In the genomic region with DNA sequence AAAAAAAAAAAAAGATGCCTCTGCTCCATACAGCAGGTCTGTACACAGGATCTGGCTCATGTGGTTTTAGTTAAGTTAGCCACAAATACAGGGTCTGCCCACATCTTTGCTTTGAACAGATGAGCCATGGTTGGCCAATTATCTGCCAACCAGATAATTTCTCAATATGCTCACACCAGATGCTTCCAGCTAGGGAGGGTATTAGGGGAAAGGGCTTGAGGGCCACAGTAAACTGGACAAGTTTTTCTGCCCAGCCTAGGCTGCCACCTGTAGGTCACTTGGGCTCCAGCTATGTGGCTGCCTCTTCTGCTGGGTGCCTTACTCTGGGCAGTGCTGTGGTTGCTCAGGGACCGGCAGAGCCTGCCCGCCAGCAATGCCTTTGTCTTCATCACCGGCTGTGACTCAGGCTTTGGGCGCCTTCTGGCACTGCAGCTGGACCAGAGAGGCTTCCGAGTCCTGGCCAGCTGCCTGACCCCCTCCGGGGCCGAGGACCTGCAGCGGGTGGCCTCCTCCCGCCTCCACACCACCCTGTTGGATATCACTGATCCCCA, we compare ENCODE assay signal across 8 cellular contexts. TPM values are rescaled to one million over a fixed set of nuclear protein-coding genes. Genes with fewer than 3 reads are reported as not detected.
DNase-seq lines count a peak whose midpoint lies in the region; ATAC-seq and TF ChIP-seq lines count a peak whose summit lies in the region.

No MANE protein-coding gene starts in this region.

- H3K4me1 Mint-ChIP-seq in activated CD8-positive, alpha-beta memory T cell treated with anti-CD3 and anti-CD28 coated beads, Interleukin-2, amount 10 ng/mL, durations not matched to agents 7 days and 5 days, result peaks cover 66% of the 10 kb centered on the region

- peaks cover 16% of the 10 kb centered on the region for H3K36me3 Mint-ChIP-seq in activated CD8-positive, alpha-beta memory T cell treated with anti-CD3 and anti-CD28 coated beads, Interleukin-2, amount 10 ng/mL, durations not matched to agents 7 days and 5 days

- ATAC-seq in activated CD8-positive, alpha-beta memory T cell treated with anti-CD3 and anti-CD28 coated beads, Interleukin-2, amount 10 ng/mL, durations not matched to agents 7 days and 5 days, result peak; percentile 10
- ATAC-seq in HG03442 (IDR thresholded peaks at IDR 0.05; ENCODE audit: unreplicated experiment), result no peak

- no peak overlapping the region for H3K9ac ChIP-seq in OCI-LY3 (ENCODE audit: low read length)

- CTCF ChIA-PET in activated CD8-positive, alpha-beta memory T cell treated with anti-CD3 and anti-CD28 coated beads, Interleukin-2, amount 10 ng/mL, durations not matched to agents 7 days and 5 days (lab: Charles Lee), result interaction anchor here (1.0 to 11.3 kb wide), 5 partner anchors 9 to 205 kb away, joined by 3 to 233 read pairs (median 4); a partner anchor contains a TSS

- H3K27me3 Mint-ChIP-seq in activated CD8-positive, alpha-beta memory T cell treated with anti-CD3 and anti-CD28 coated beads, Interleukin-2, amount 10 ng/mL, durations not matched to agents 7 days and 5 days, result no peaks in the 10 kb centered on the region

- no peaks in the 10 kb centered on the region for H3K9me3 ChIP-seq in OCI-LY3 (ENCODE audit: insufficient read depth, low read length)
- H3K9me3 ChIP-seq in muscle layer of duodenum (ENCODE audit: control insufficient read depth in 1 of 2, low read length in 2 of 2), result no peaks in the 10 kb centered on the region

- H3K27ac Mint-ChIP-seq in activated CD8-positive, alpha-beta memory T cell treated with anti-CD3 and anti-CD28 coated beads, Interleukin-2, amount 10 ng/mL, durations not matched to agents 7 days and 5 days, result peak overlapping the region; percentile 49

- no peaks in the 10 kb centered on the region for H3K9me3 Mint-ChIP-seq in activated CD8-positive, alpha-beta memory T cell treated with anti-CD3 and anti-CD28 coated beads, Interleukin-2, amount 10 ng/mL, durations not matched to agents 7 days and 5 days (ENCODE audit: low read depth)

- H3K27ac ChIP-seq in OCI-LY3 (ENCODE audit: low read length) (no peak overlapping the region), muscle layer of duodenum (ENCODE audit: low read length) (peak overlapping the region; percentile 92)

- TF ChIP-seq CTCF in OCI-LY3 (IDR thresholded peaks at IDR 0.05; ENCODE audit: low read depth, low read length), result peak; percentile 32
- peak; percentile 58 for TF ChIP-seq CTCF in epithelial cell of esophagus (IDR thresholded peaks at IDR 0.05; ENCODE audit: insufficient read depth, low read depth, low read length, missing control alignments)

- peaks cover 7% of the 10 kb centered on the region; the same call in 1 of the 2 replicates for H3K79me2 ChIP-seq in OCI-LY3 (ENCODE audit: low read length)

- no peak overlapping the region for H3K4me3 Mint-ChIP-seq in activated CD8-positive, alpha-beta memory T cell treated with anti-CD3 and anti-CD28 coated beads, Interleukin-2, amount 10 ng/mL, durations not matched to agents 7 days and 5 days

- H4K20me1 ChIP-seq in OCI-LY3 (ENCODE audit: insufficient read depth, low read length), result no peaks in the 10 kb centered on the region

- H3K4me1 ChIP-seq in OCI-LY3 (ENCODE audit: low read length), result peaks cover 9% of the 10 kb centered on the region
- peaks cover 42 to 80% of the 10 kb centered on the region in 2 donors for H3K4me1 ChIP-seq in muscle layer of duodenum (ENCODE audit: control insufficient read depth in 1 of 2, insufficient read depth in 2 of 2, low read length in 2 of 2)

- peaks cover 7% of the 10 kb centered on the region for H3K36me3 ChIP-seq in OCI-LY3 (replicated peaks; ENCODE audit: low read depth, low read length)
- H3K36me3 ChIP-seq in muscle layer of duodenum (ENCODE audit: control insufficient read depth in 1 of 2, insufficient read depth in 2 of 2, low read length in 2 of 2), result peaks cover 22 to 24% of the 10 kb centered on the region in 2 donors

- no peak overlapping the region for H3K4me2 ChIP-seq in OCI-LY3 (ENCODE audit: low read length)

- peak; percentile 65 for DNase-seq in activated CD8-positive, alpha-beta memory T cell treated with anti-CD3 and anti-CD28 coated beads, Interleukin-2, amount 10 ng/mL, durations not matched to agents 7 days and 5 days
- no peak for DNase-seq in activated CD8-positive, alpha-beta memory T cell treated with anti-CD3 and anti-CD28 coated beads, Interleukin-2, amount 50 U/mL, for 4 hours
- DNase-seq in epithelial cell of esophagus (ENCODE audit: low read depth), result peak; percentile 87
- DNase-seq in central memory CD4-positive, alpha-beta T cell, result no peak
- no peak for DNase-seq in cerebellar nuclear complex (lab: John Stamatoyannopoulos, UW)

- no peak overlapping the region for H2AFZ ChIP-seq in OCI-LY3 (ENCODE audit: low read depth, low read length)

- H3K4me3 ChIP-seq in OCI-LY3 (ENCODE audit: low read length), result no peak overlapping the region
- H3K4me3 ChIP-seq in epithelial cell of esophagus (ENCODE audit: low read length), result no peak overlapping the region
- peak overlapping the region in 1 of 2 donors; percentile 47 for H3K4me3 ChIP-seq in muscle layer of duodenum (ENCODE audit: low read depth in 1 of 2, low read length in 2 of 2)

- H3K27me3 ChIP-seq in OCI-LY3 (ENCODE audit: low read depth, low read length) (no peaks in the 10 kb centered on the region), muscle layer of duodenum (ENCODE audit: low read depth, low read length) (no peaks in the 10 kb centered on the region)

RNA-seq across cellular contexts. Expression of a gene that starts 0.8 kb away (rescaled TPM):
- total RNA-seq in activated CD8-positive, alpha-beta memory T cell treated with anti-CD3 and anti-CD28 coated beads, Interleukin-2, amount 10 ng/mL, durations not matched to agents 7 days and 5 days, result 10 to 100 TPM; 11.1 to 14.4 TPM

RNA-seq across cellular contexts. Expression of a gene that starts 5.1 kb away (rescaled TPM):
- 100 to 1,000 TPM; 151 to 152 TPM for total RNA-seq in activated CD8-positive, alpha-beta memory T cell treated with anti-CD3 and anti-CD28 coated beads, Interleukin-2, amount 10 ng/mL, durations not matched to agents 7 days and 5 days

RNA-seq across cellular contexts. Expression of a gene that starts 7.8 kb away (rescaled TPM):
- 100 to 1,000 TPM; 222 to 288 TPM for total RNA-seq in activated CD8-positive, alpha-beta memory T cell treated with anti-CD3 and anti-CD28 coated beads, Interleukin-2, amount 10 ng/mL, durations not matched to agents 7 days and 5 days

RNA-seq across cellular contexts. Expression of a gene that starts 13.3 kb away (rescaled TPM):
- total RNA-seq in activated CD8-positive, alpha-beta memory T cell treated with anti-CD3 and anti-CD28 coated beads, Interleukin-2, amount 10 ng/mL, durations not matched to agents 7 days and 5 days, result 1 to 10 TPM; 3.7 to 4.4 TPM

RNA-seq across cellular contexts. Expression of a gene that starts 22.0 kb away (rescaled TPM):
- 10 to 100 TPM; 10.9 to 14.1 TPM for total RNA-seq in activated CD8-positive, alpha-beta memory T cell treated with anti-CD3 and anti-CD28 coated beads, Interleukin-2, amount 10 ng/mL, durations not matched to agents 7 days and 5 days

Comparison
In these comparisons a context has a peak if more than half of its experiments do, and no peak if none do; other contexts are left out.
1. DNase-seq: peak in activated CD8-positive, alpha-beta memory T cell treated with anti-CD3 and anti-CD28 coated beads, Interleukin-2, amount 10 ng/mL, durations not matched to agents 7 days and 5 days (single experiment) and epithelial cell of esophagus (single experiment); none in activated CD8-positive, alpha-beta memory T cell treated with anti-CD3 and anti-CD28 coated beads, Interleukin-2, amount 50 U/mL, for 4 hours (single experiment), central memory CD4-positive, alpha-beta T cell (single experiment) and cerebellar nuclear complex (0 of 2).